ENCODE assay signal across 1 cellular context in the genomic region with DNA sequence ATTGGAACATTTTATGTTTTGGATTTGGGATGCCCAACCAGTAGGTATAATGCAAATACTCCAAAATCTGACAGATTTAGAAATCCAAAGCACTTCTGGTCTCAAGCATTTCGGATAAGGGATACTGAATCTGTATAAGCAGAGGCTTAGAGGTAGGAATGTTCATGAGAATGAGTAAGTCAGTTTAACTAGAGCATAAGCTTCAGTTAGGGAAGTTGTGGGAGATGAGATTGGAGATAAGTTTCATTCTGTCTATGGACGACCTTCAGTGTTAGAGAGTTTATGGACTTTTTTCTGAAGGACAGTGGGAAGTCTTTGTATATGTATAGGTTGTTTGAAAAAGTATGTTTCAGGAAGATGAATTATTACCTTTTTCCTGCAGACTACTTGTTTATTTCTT.
TF ChIP-seq lines count a peak whose summit lies in the region.

No MANE protein-coding gene starts in this region.

TF ChIP-seq in IMR-90, 13 proteins besides CTCF, POLR2A, EP300 and RAD21 (continued from another document):
- TF ChIP-seq SMC3 (IDR thresholded peaks at IDR 0.05; ENCODE audit: low read depth, low read length) (no peak), NFE2L2 (IDR thresholded peaks at IDR 0.05; ENCODE audit: low read depth, low read length) (no peak), CHD1 (IDR thresholded peaks at IDR 0.05; ENCODE audit: low read depth, low read length) (no peak), MAFK (IDR thresholded peaks at IDR 0.05; ENCODE audit: low read depth, low read length) (no peak)
TF ChIP-seq in IMR-90: peak in this region for 0.
